ENCODE assay signal across 1 cellular context in the genomic region with DNA sequence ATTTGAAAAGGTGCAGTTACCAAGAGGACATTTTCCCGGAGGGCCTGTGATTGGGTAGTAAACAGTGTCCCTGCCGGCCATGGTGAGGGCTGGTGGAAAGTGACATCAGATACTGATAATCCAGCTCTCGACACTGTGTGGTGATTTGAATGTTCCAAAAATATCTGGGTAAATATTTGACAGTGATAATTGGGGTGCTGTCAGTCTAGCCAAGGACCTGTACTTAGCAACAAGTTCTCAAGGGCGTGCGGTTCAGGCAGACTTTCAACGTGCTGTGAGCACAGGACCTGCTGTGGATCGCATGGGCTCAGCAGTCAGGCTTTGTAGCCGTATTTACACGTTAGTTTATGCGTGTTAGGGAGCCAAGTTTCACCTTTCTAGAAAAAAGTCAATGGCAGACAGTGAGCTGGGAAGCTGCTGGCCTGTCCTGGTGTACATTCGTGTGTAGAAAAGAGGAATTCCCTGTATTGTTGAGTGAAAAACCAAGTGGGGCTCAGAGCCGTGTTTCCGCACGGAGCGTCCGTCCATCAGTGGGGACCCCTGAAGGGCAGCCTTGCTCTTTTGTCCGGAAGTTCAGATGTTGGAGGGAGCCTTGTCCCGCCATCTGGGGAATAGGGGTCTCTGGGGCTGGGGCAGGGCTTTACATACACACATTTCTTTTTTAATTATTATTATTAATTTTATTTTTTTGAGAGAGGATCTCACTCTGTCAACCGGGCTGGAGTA.
TF ChIP-seq lines count a peak whose summit lies in the region.

No MANE protein-coding gene starts in this region.

TF ChIP-seq in H1, 55 proteins besides CTCF, POLR2A, EP300 and RAD21 (continued from another document):
- TF ChIP-seq SIX5 (IDR thresholded peaks at IDR 0.05; ENCODE audit: low read depth, low read length) (no peak), BACH1 (IDR thresholded peaks at IDR 0.05; ENCODE audit: low read length) (no peak), YY1 (IDR thresholded peaks at IDR 0.05; ENCODE audit: low read depth, low read length) (no peak), SIRT6 (IDR thresholded peaks at IDR 0.05; ENCODE audit: low read length) (no peak), MAX (IDR thresholded peaks at IDR 0.05) (no peak), ATF3 (IDR thresholded peaks at IDR 0.05; ENCODE audit: insufficient read depth, low read depth, low read length) (no peak)
